Comparison of ENCODE assay signal across 20 cellular contexts in genomic region chr1:245448858-245449534, GRCh38.
DNase-seq lines count a peak whose midpoint lies in the region; ATAC-seq and TF ChIP-seq lines count a peak whose summit lies in the region.
"Had no signal": no experiment of that assay in that cellular context is flagged by ENCODE, and none has a peak within 500 bp of the region (broad histone marks: within the 10 kb centered on the region; RNA-seq: fewer than 3 reads in every experiment).

No MANE protein-coding gene starts in this region.

- H2AK5ac ChIP-seq in IMR-90 (ENCODE audit: low read depth, low read length): no peak overlapping the region

- no peak overlapping the region for H4K91ac ChIP-seq in IMR-90 (ENCODE audit: insufficient read depth, low read depth, low read length)

- dilution Hi-C loops in IMR-90 (cut with HindIII; ENCODE audit: low sequenced_read_pairs, unreplicated experiment): no loop called here

- peak overlapping the region; percentile 66; the same call in 1 of the 2 replicates for H3K27ac ChIP-seq in IMR-90 (ENCODE audit: insufficient read depth, low read length)
- H3K27ac ChIP-seq: C4-2B, HL-60, prostate gland, tibial artery had no signal

- H3K23ac ChIP-seq in IMR-90 (ENCODE audit: low read depth, low read length): no peak overlapping the region

- peak overlapping the region; percentile 16 for H3K4me3 ChIP-seq in IMR-90 (ENCODE audit: insufficient read depth, low read depth, low read length)
- H3K4me3 ChIP-seq: gastroesophageal sphincter, prostate gland, tibial artery had no signal

- DNase-seq in DMS53 (lab: John Stamatoyannopoulos, UW): peak; percentile 73
- DNase-seq in IMR-90: peak; percentile 64
- DNase-seq in nephron progenitor cell: no peak
- DNase-seq in activated CD8-positive, alpha-beta T cell treated with anti-CD3 and anti-CD28 coated beads for 36 hours: no peak
- no peak for DNase-seq in activated effector memory CD4-positive, alpha-beta T cell treated with anti-CD3 and anti-CD28 coated beads, Interleukin-2, amount 50 U/mL, for 16 hours
- no peak for DNase-seq in dedifferentiated amniotic fluid mesenchymal stem cell (ENCODE audit: extremely low spot score)
- DNase-seq: activated CD4-positive, alpha-beta T cell treated with anti-CD3 and anti-CD28 coated beads, Interleukin-2, amount 50 U/mL, for 48 hours; activated naive CD8-positive, alpha-beta T cell treated with anti-CD3 and anti-CD28 coated beads, Interleukin-2, amount 10 ng/mL, durations not matched to agents 7 days and 5 days; activated T-cell treated with anti-CD3 and anti-CD28 coated beads, Interleukin-2, amount 50 U/mL, for 72 hours; DND-41; naive B cell; NCI-H1694 treated with DMSO at 0.1 percent for 48 hours; tibial artery had no signal

- H3K4me3 Mint-ChIP-seq in brain (peak overlapping the region in 4 of 5 experiments; percentile 6 to 79 (median 28)), nephron progenitor cell (no peak overlapping the region)
- H3K4me3 Mint-ChIP-seq in activated CD8-positive, alpha-beta T cell treated with anti-CD3 and anti-CD28 coated beads for 36 hours: no peak overlapping the region
- H3K4me3 Mint-ChIP-seq: activated naive CD8-positive, alpha-beta T cell treated with anti-CD3 and anti-CD28 coated beads, Interleukin-2, amount 10 ng/mL, durations not matched to agents 7 days and 5 days; activated T-cell treated with anti-CD3 and anti-CD28 coated beads, Interleukin-2, amount 50 U/mL, for 72 hours; central memory CD8-positive, alpha-beta T cell; naive B cell; stimulated activated effector memory CD8-positive, alpha-beta T cell treated with anti-CD3 and anti-CD28 coated beads, Interleukin-12 subunit alpha, Interleukin-12 subunit beta, amount 100 ng/mL, for 72 hours had no signal

- no peak overlapping the region for H3K4ac ChIP-seq in IMR-90 (ENCODE audit: low read depth, low read length)

- TF ChIP-seq CTCF in IMR-90 (conservative IDR thresholded peaks at IDR 0.05; ENCODE audit: low read depth, low read length) (no peak), brain (conservative IDR thresholded peaks at IDR 0.05) (no peak), nephron progenitor cell (IDR thresholded peaks at IDR 0.05) (no peak)
- no peak for TF ChIP-seq CTCF in activated CD8-positive, alpha-beta T cell treated with anti-CD3 and anti-CD28 coated beads for 36 hours (IDR thresholded peaks at IDR 0.05)

- no peak overlapping the region for H2AK9ac ChIP-seq in IMR-90 (replicated peaks; ENCODE audit: low read depth, low read length, poor library complexity)

- no peaks in the 10 kb centered on the region for H4K20me1 ChIP-seq in IMR-90 (ENCODE audit: insufficient read depth, low read length)

- BruUV-seq in IMR-90 (replicated peaks; lab: Mats Ljungman, UMichigan): no TSS peak

- peak overlapping the region; percentile 87 for H3K4me2 ChIP-seq in IMR-90 (ENCODE audit: low read depth, low read length)

- no peak overlapping the region for H2AFZ ChIP-seq in IMR-90 (replicated peaks; ENCODE audit: low read length, poor library complexity)

- no peak overlapping the region for H3K56ac ChIP-seq in IMR-90 (ENCODE audit: extremely low read depth, insufficient read depth, low read length)

- H3K4me1 Mint-ChIP-seq in brain: peaks cover 20% of the 10 kb centered on the region
- H3K4me1 Mint-ChIP-seq in nephron progenitor cell: peaks cover 37% of the 10 kb centered on the region
- no peaks in the 10 kb centered on the region for H3K4me1 Mint-ChIP-seq in activated CD8-positive, alpha-beta T cell treated with anti-CD3 and anti-CD28 coated beads for 36 hours (ENCODE audit: low read depth)
- H3K4me1 Mint-ChIP-seq: activated naive CD8-positive, alpha-beta T cell treated with anti-CD3 and anti-CD28 coated beads, Interleukin-2, amount 10 ng/mL, durations not matched to agents 7 days and 5 days; central memory CD8-positive, alpha-beta T cell; naive B cell; stimulated activated effector memory CD8-positive, alpha-beta T cell treated with anti-CD3 and anti-CD28 coated beads, Interleukin-12 subunit alpha, Interleukin-12 subunit beta, amount 100 ng/mL, for 72 hours had no signal

- H3K36me3 Mint-ChIP-seq in brain (peaks cover 13% of the 10 kb centered on the region), nephron progenitor cell (ENCODE audit: low read depth) (peaks cover 59% of the 10 kb centered on the region)
- no peaks in the 10 kb centered on the region for H3K36me3 Mint-ChIP-seq in activated CD8-positive, alpha-beta T cell treated with anti-CD3 and anti-CD28 coated beads for 36 hours (ENCODE audit: low read depth)
- H3K36me3 Mint-ChIP-seq: activated naive CD8-positive, alpha-beta T cell treated with anti-CD3 and anti-CD28 coated beads, Interleukin-2, amount 10 ng/mL, durations not matched to agents 7 days and 5 days; naive B cell; stimulated activated effector memory CD8-positive, alpha-beta T cell treated with anti-CD3 and anti-CD28 coated beads, Interleukin-12 subunit alpha, Interleukin-12 subunit beta, amount 100 ng/mL, for 72 hours had no signal

- in situ Hi-C loops in IMR-90 (cut with MboI; ENCODE audit: low sequenced_read_pairs): no loop called here

- H3K9ac ChIP-seq in IMR-90 (ENCODE audit: low read depth, low read length): peak overlapping the region; percentile 12; the same call in 1 of the 2 replicates

- H3K27me3 ChIP-seq in IMR-90 (ENCODE audit: control insufficient read depth, insufficient read depth, low read length): no peaks in the 10 kb centered on the region
- H3K27me3 ChIP-seq: gastroesophageal sphincter, tibial artery had no signal

- no peak overlapping the region; the same call in 1 of the 2 replicates for H3K18ac ChIP-seq in IMR-90 (ENCODE audit: low read depth, low read length)

- H2BK5ac ChIP-seq in IMR-90 (ENCODE audit: low read depth, low read length, poor library complexity, severe bottlenecking): no peak overlapping the region

- H2BK120ac ChIP-seq in IMR-90 (ENCODE audit: low read depth, low read length): no peak overlapping the region

- TF ChIP-seq RAD21 in IMR-90 (IDR thresholded peaks at IDR 0.05; ENCODE audit: low read length): no peak

- H3K36me3 ChIP-seq in IMR-90 (ENCODE audit: control insufficient read depth, insufficient read depth, low read length): no peaks in the 10 kb centered on the region
- H3K36me3 ChIP-seq: gastroesophageal sphincter, prostate gland, tibial artery had no signal

- no peak overlapping the region for H4K8ac ChIP-seq in IMR-90 (ENCODE audit: low read depth in 2 of 2, low read length in 2 of 2)

- no peaks in the 10 kb centered on the region; the same call in 1 of the 2 replicates for H3K9me3 ChIP-seq in IMR-90 (ENCODE audit: control insufficient read depth, insufficient read depth, low read length)
- H3K9me3 ChIP-seq: gastroesophageal sphincter, prostate gland, tibial artery had no signal

- no peaks in the 10 kb centered on the region for H3K9me1 ChIP-seq in IMR-90 (ENCODE audit: insufficient read depth, low read length)

- no peak overlapping the region for H2BK20ac ChIP-seq in IMR-90 (ENCODE audit: low read depth, low read length)

- WGBS in IMR-90 (ENCODE audit: extremely low coverage in 2 of 2, insufficient read length in 1 of 2), 2 experiments: no CpG with 5 or more reads among the region's 9 CpGs

- POLR2A ChIA-PET in IMR-90 (lab: Charles Lee; ENCODE audit: unreplicated experiment): no interaction called here
- POLR2A ChIA-PET in activated CD8-positive, alpha-beta T cell treated with anti-CD3 and anti-CD28 coated beads for 36 hours (lab: Charles Lee): no interaction called here

- intact Hi-C loops in IMR-90 (cut with micrococcal nuclease): loop anchor here (1.0 kb wide), 1 partner anchor 16 kb away; no protein-coding TSS in a partner anchor
- intact Hi-C loops in activated CD8-positive, alpha-beta T cell treated with anti-CD3 and anti-CD28 coated beads for 36 hours (cut with micrococcal nuclease): no loop called here

- H3K9me3 Mint-ChIP-seq in brain: peaks cover 3 to 17% (median 8%) of the 10 kb centered on the region in 5 experiments
- H3K9me3 Mint-ChIP-seq in nephron progenitor cell: peaks cover 50% of the 10 kb centered on the region
- H3K9me3 Mint-ChIP-seq in activated CD8-positive, alpha-beta T cell treated with anti-CD3 and anti-CD28 coated beads for 36 hours: no peaks in the 10 kb centered on the region
- H3K9me3 Mint-ChIP-seq: activated naive CD8-positive, alpha-beta T cell treated with anti-CD3 and anti-CD28 coated beads, Interleukin-2, amount 10 ng/mL, durations not matched to agents 7 days and 5 days had no signal

- H2BK15ac ChIP-seq in IMR-90 (ENCODE audit: low read depth, low read length): no peak overlapping the region

- peaks cover 4% of the 10 kb centered on the region for H3K4me1 ChIP-seq in IMR-90 (ENCODE audit: control insufficient read depth, insufficient read depth, low read length)
- H3K4me1 ChIP-seq: prostate gland, tibial artery had no signal

- H3K27me3 Mint-ChIP-seq in brain (peaks cover 6% of the 10 kb centered on the region), nephron progenitor cell (ENCODE audit: low read depth, poor library complexity) (no peaks in the 10 kb centered on the region)
- no peaks in the 10 kb centered on the region for H3K27me3 Mint-ChIP-seq in activated CD8-positive, alpha-beta T cell treated with anti-CD3 and anti-CD28 coated beads for 36 hours
- H3K27me3 Mint-ChIP-seq: activated naive CD8-positive, alpha-beta T cell treated with anti-CD3 and anti-CD28 coated beads, Interleukin-2, amount 10 ng/mL, durations not matched to agents 7 days and 5 days had no signal

- peak overlapping the region in 4 of 5 experiments; percentile 64 to 88 (median 80) for H3K27ac Mint-ChIP-seq in brain
- peak overlapping the region; percentile 76 for H3K27ac Mint-ChIP-seq in nephron progenitor cell
- H3K27ac Mint-ChIP-seq in activated CD8-positive, alpha-beta T cell treated with anti-CD3 and anti-CD28 coated beads for 36 hours: no peak overlapping the region
- H3K27ac Mint-ChIP-seq: activated naive CD8-positive, alpha-beta T cell treated with anti-CD3 and anti-CD28 coated beads, Interleukin-2, amount 10 ng/mL, durations not matched to agents 7 days and 5 days; activated T-cell treated with anti-CD3 and anti-CD28 coated beads, Interleukin-2, amount 50 U/mL, for 72 hours; naive B cell; stimulated activated effector memory CD8-positive, alpha-beta T cell treated with anti-CD3 and anti-CD28 coated beads, Interleukin-12 subunit alpha, Interleukin-12 subunit beta, amount 100 ng/mL, for 72 hours had no signal

- no peak for TF ChIP-seq POLR2A in IMR-90 (IDR thresholded peaks at IDR 0.05; ENCODE audit: low read depth, low read length)

- CTCF ChIA-PET in IMR-90 (lab: Yijun Ruan, JAX): no interaction called here
- CTCF ChIA-PET in activated CD8-positive, alpha-beta T cell treated with anti-CD3 and anti-CD28 coated beads for 36 hours (lab: Charles Lee): no interaction called here

- H3K79me1 ChIP-seq in IMR-90 (ENCODE audit: low read depth in 1 of 2, low read length in 2 of 2): 0 out of 4 replicates have a peak, but pooled peaks cover 0 to 3% of the 10 kb centered on the region in 2 experiments

- peak; percentile 88 for ATAC-seq in IMR-90 (ENCODE audit: low read depth)
- no peak for ATAC-seq in activated CD8-positive, alpha-beta T cell treated with anti-CD3 and anti-CD28 coated beads for 36 hours
- ATAC-seq: activated T-cell treated with anti-CD3 and anti-CD28 coated beads, Interleukin-2, amount 50 U/mL, for 72 hours; gastroesophageal sphincter; stimulated activated effector memory CD8-positive, alpha-beta T cell treated with anti-CD3 and anti-CD28 coated beads, Interleukin-12 subunit alpha, Interleukin-12 subunit beta, amount 100 ng/mL, for 72 hours had no signal

- H4K5ac ChIP-seq in IMR-90 (ENCODE audit: low read depth, low read length): no peak overlapping the region

- H3K14ac ChIP-seq in IMR-90 (replicated peaks; ENCODE audit: low read depth, low read length): no peak overlapping the region

Comparison
In these comparisons a context has a peak if more than half of its experiments do, and no peak if none do; other contexts are left out.
1. DNase-seq: peak in DMS53 (single experiment) and IMR-90 (single experiment); none in nephron progenitor cell (single experiment), activated CD8-positive, alpha-beta T cell treated with anti-CD3 and anti-CD28 coated beads for 36 hours (single experiment), activated effector memory CD4-positive, alpha-beta T cell treated with anti-CD3 and anti-CD28 coated beads, Interleukin-2, amount 50 U/mL, for 16 hours (single experiment) and dedifferentiated amniotic fluid mesenchymal stem cell (single experiment).
2. H3K4me3 Mint-ChIP-seq: peak in brain (4 of 5); none in nephron progenitor cell (single experiment) and activated CD8-positive, alpha-beta T cell treated with anti-CD3 and anti-CD28 coated beads for 36 hours (single experiment).